In the genomic region with DNA sequence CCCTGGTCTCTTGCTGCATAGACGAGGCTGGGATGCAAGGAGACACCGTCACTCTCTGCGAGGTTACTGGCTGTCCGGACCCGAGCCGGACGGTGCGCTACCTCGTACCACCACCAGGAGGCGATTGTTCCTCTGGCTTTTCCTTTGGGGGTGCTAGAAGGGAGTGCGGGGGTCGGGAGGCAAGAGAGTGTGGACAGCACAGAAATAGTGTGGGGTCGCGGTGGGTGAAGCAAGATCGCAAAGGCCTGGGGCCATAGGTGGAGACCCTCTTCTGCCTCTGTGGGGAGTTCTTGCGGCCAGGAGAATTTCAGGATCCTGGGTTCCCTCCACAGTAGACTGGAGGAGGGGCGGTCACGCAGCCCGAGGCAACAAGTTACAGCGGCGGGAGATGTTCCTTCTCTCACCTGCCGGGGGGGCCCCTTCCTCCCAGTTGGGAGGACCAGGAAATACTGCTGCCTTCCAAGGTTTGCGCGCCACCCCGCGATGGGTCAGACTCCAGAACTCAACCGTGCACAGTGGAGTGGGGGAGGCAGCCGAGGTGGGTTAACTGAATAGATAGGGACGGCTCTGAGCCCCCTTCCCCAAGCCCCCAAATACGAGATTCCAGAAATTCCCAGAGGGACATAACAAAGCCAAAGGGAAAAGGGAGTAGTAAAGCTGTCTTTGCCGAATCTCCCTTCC, we compare ENCODE assay signal across 8 cellular contexts. TPM values are rescaled to one million over a fixed set of nuclear protein-coding genes. Genes with fewer than 3 reads are reported as not detected.
DNase-seq lines count a peak whose midpoint lies in the region; ATAC-seq and TF ChIP-seq lines count a peak whose summit lies in the region.

No MANE protein-coding gene starts in this region.

- H3K79me2 ChIP-seq in DOHH2 (ENCODE audit: control insufficient read depth, low read length), result peaks cover 5% of the 10 kb centered on the region; the same call in 1 of the 2 replicates

- no peaks in the 10 kb centered on the region for H4K20me1 ChIP-seq in DOHH2 (ENCODE audit: control insufficient read depth, insufficient read depth, low read depth, low read length)

- peaks cover 36% of the 10 kb centered on the region for H3K4me1 ChIP-seq in DOHH2 (ENCODE audit: control insufficient read depth, low read length)

- no peak for DNase-seq in LNCaP clone FGC (ENCODE audit: low read depth)
- peak; percentile 50 for DNase-seq in activated CD4-positive, alpha-beta T cell treated with anti-CD3 and anti-CD28 coated beads for 1 hour
- peak; percentile 45 for DNase-seq in choroid plexus epithelial cell (ENCODE audit: low read depth)
- peak; percentile 32 to 91 for DNase-seq in lower leg skin (ENCODE audit: low spot score in 2 of 2)
- DNase-seq in stimulated activated CD8-positive, alpha-beta memory T cell treated with anti-CD3 and anti-CD28 coated beads, Interleukin-2, amount 100 ng/mL, for 48 hours (ENCODE audit: low read depth in 2 of 2), result peak; percentile 52 to 73
- DNase-seq in SKM-1 treated with dmso at 0.1 percent for 144 hours (lab: John Stamatoyannopoulos, UW; ENCODE audit: unreplicated experiment), result no peak

- peak overlapping the region; percentile 64 for H3K4me2 ChIP-seq in DOHH2 (ENCODE audit: low read length)

- 4 to 11% methylated on average over 29 to 31 of the region's 31 CpGs for WGBS in lower leg skin, 2 donors

- H3K36me3 ChIP-seq in DOHH2 (ENCODE audit: control insufficient read depth, low read length), result peaks cover 32% of the 10 kb centered on the region

- no peaks in the 10 kb centered on the region for H3K9me2 ChIP-seq in DOHH2 (replicated peaks; ENCODE audit: control insufficient read depth, low read length)

- ATAC-seq in HG03280 (IDR thresholded peaks at IDR 0.05; ENCODE audit: unreplicated experiment), result no peak

- H3F3A ChIP-seq in DOHH2 (ENCODE audit: control insufficient read depth, insufficient read depth), result peaks cover 7% of the 10 kb centered on the region; the same call in 1 of the 2 replicates

- TF ChIP-seq POLR2A in lower leg skin (IDR thresholded peaks at IDR 0.05), result no peak

- peak overlapping the region; percentile 58 for H3K4me3 ChIP-seq in DOHH2 (ENCODE audit: low read length)
- H3K4me3 ChIP-seq in LNCaP clone FGC (ENCODE audit: low read depth, low read length), result no peak overlapping the region
- no peak overlapping the region for H3K4me3 ChIP-seq in choroid plexus epithelial cell (ENCODE audit: low read depth, low read length)
- H3K4me3 ChIP-seq in lower leg skin (ENCODE audit: low read depth, poor library complexity, severe bottlenecking), result no peak overlapping the region

- peak; percentile 98 for TF ChIP-seq CTCF in DOHH2 (IDR thresholded peaks at IDR 0.05; ENCODE audit: low read depth, low read length, poor library complexity, severe bottlenecking)
- peak; percentile 64 for TF ChIP-seq CTCF in LNCaP clone FGC (IDR thresholded peaks at IDR 0.05; ENCODE audit: control insufficient read depth, extremely low read depth, insufficient read depth)
- TF ChIP-seq CTCF in choroid plexus epithelial cell (conservative IDR thresholded peaks at IDR 0.05; ENCODE audit: low read depth, low read length), result peak; percentile 90
- peak in 1 of 3 donors; percentile 58 for TF ChIP-seq CTCF in lower leg skin (IDR thresholded peaks at IDR 0.05)

- intact Hi-C loops in lower leg skin (cut with DNase I; ENCODE audit: low total_unique reads), result no loop called here

- no peaks in the 10 kb centered on the region for H3K9me3 ChIP-seq in DOHH2 (ENCODE audit: control insufficient read depth, insufficient read depth, low read length)

- H3K27me3 ChIP-seq in DOHH2 (ENCODE audit: control insufficient read depth, low read length), result peaks cover 8% of the 10 kb centered on the region

- no peak overlapping the region for H3K27ac ChIP-seq in DOHH2 (ENCODE audit: low read depth, low read length)

RNA-seq across cellular contexts. Expression of gene PHOSPHO1, which starts 6.9 kb away (rescaled TPM):
- total RNA-seq in lower leg skin, result under 1 TPM in 2 of 4 donors, not detected in 2; 0.34 to 0.36 TPM

RNA-seq across cellular contexts. Expression of gene ABI3, which starts 13.2 kb away (rescaled TPM):
- 1 to 10 TPM; 1.6 to 5.4 (median 4.7) TPM for total RNA-seq in lower leg skin

RNA-seq across cellular contexts. Expression of gene GNGT2, which starts 13.3 kb away (rescaled TPM):
- total RNA-seq in lower leg skin, result 1 to 10 TPM in 2 of 4 donors, not detected in 2; 1.1 to 1.7 TPM

Comparison
In these comparisons a context has a peak if more than half of its experiments do, and no peak if none do; other contexts are left out.
1. DNase-seq: peak in activated CD4-positive, alpha-beta T cell treated with anti-CD3 and anti-CD28 coated beads for 1 hour (single experiment), choroid plexus epithelial cell (single experiment), lower leg skin (2 of 2) and stimulated activated CD8-positive, alpha-beta memory T cell treated with anti-CD3 and anti-CD28 coated beads, Interleukin-2, amount 100 ng/mL, for 48 hours (2 of 2); none in LNCaP clone FGC (single experiment) and SKM-1 treated with dmso at 0.1 percent for 144 hours (single experiment).